1 cellular context compared by ENCODE assay signal in the genomic region with DNA sequence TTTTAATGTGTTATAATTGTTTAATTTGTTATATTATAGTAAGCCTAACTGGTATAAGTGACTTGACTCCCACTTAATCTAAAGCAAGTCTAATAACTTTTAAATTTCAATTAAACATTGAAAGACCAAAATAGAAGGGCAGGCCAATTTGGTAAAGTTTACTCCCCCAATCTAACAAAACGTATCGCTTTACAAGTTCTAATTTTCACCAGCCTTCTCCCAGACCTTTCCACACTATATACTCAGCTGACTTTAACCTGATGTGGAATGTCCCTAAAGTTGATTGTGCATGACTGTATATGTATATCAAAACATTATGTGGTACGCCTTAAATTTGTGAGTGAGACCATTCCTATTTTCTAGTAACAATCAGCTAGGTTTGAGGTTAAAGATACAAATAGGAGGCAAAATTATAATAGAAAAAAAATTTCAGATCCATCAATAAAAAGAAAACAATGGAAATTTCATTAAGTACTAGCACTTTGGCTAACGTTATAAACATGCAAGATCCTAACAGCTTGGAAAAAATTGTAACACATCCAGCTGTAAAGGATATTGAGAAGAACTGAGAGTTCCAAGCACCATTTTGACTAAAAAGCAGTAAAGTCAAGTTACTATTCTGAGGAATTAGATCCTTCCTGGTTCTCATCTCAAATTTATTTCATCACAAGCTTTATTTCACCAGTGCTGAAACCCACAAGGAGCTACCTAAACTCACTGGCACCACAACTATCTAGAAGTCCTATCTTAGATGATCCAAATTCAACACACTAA.
TF ChIP-seq lines count a peak whose summit lies in the region.

No MANE protein-coding gene starts in this region.

TF ChIP-seq in GM23338, 12 proteins besides CTCF, POLR2A, EP300 and RAD21 (continued from another document):
- TF ChIP-seq ETS1 (IDR thresholded peaks at IDR 0.05) (no peak), STAT1 (IDR thresholded peaks at IDR 0.05; ENCODE audit: unreplicated experiment) (no peak), JUNB (IDR thresholded peaks at IDR 0.05; ENCODE audit: unreplicated experiment) (no peak), REST (IDR thresholded peaks at IDR 0.05; ENCODE audit: unreplicated experiment) (no peak), CREB1 (CRISPR knock-in tag; IDR thresholded peaks at IDR 0.05; ENCODE audit: low read depth) (no peak), NANOG (IDR thresholded peaks at IDR 0.05; ENCODE audit: borderline replicate concordance) (no peak), EZH2phosphoT487 (IDR thresholded peaks at IDR 0.05; ENCODE audit: unreplicated experiment) (no peak), ZNF331 (CRISPR knock-in tag; IDR thresholded peaks at IDR 0.05; ENCODE audit: low read depth) (no peak), POLR2AphosphoS5 (IDR thresholded peaks at IDR 0.05; ENCODE audit: low read depth) (no peak)
TF ChIP-seq in GM23338: peak in this region for 0.
